ENCODE assay signal across 8 cellular contexts in genomic region chr11:111540114-111540920, GRCh38. TPM values are rescaled to one million over a fixed set of nuclear protein-coding genes. Genes with fewer than 3 reads are reported as not detected.
DNase-seq lines count a peak whose midpoint lies in the region; TF ChIP-seq lines count a peak whose summit lies in the region.

LAYN (plus strand) TSS chr11:111540720; CDS start chr11:111540844, 124 bp downstream.

- H3K4me1 Mint-ChIP-seq in type B pancreatic cell (ENCODE audit: unreplicated experiment) = peaks cover 23% of the 10 kb centered on the region

- no peaks in the 10 kb centered on the region for H3K36me3 ChIP-seq in BE2C
- peaks cover 0 to 3% of the 10 kb centered on the region in 2 donors for H3K36me3 ChIP-seq in muscle layer of duodenum (ENCODE audit: control insufficient read depth in 1 of 2, insufficient read depth in 2 of 2, low read length in 2 of 2)

- peaks cover 4% of the 10 kb centered on the region for H3K36me3 Mint-ChIP-seq in type B pancreatic cell

- peak within 1 kb of the TSS; percentile 92 for H3K27ac Mint-ChIP-seq in type B pancreatic cell

- H3K27me3 Mint-ChIP-seq in type B pancreatic cell = peaks cover 70% of the 10 kb centered on the region

- H3K4me3 ChIP-seq in BE2C (ENCODE audit: low read depth, low read length) (peak within 1 kb of the TSS; percentile 47), muscle layer of duodenum (ENCODE audit: low read depth in 1 of 2, low read length in 2 of 2) (peak within 1 kb of the TSS; percentile 50 to 78)

- DNase-seq in BE2C = peak; percentile 76
- peak; percentile 27 for DNase-seq in KBM-7
- DNase-seq in activated CD8-positive, alpha-beta memory T cell treated with anti-CD3 and anti-CD28 coated beads, Interleukin-2, amount 50 U/mL, for 4 hours = peak; percentile 68
- peak; percentile 68 for DNase-seq in fibroblast of gingiva (ENCODE audit: low read depth)
- no peak for DNase-seq in type B pancreatic cell (ENCODE audit: extremely low spot score, unreplicated experiment)
- no peak for DNase-seq in DMS153 treated with DMSO at 0.1 percent for 48 hours (lab: John Stamatoyannopoulos, UW; ENCODE audit: unreplicated experiment)
- no peak for DNase-seq in HT-29 (ENCODE audit: low spot score)

- H3K9me3 ChIP-seq in BE2C (no peaks in the 10 kb centered on the region; the same call in 1 of the 2 replicates), muscle layer of duodenum (ENCODE audit: control insufficient read depth in 1 of 2, low read length in 2 of 2) (peaks cover 0 to 3% of the 10 kb centered on the region in 2 donors)

- peaks cover 40% of the 10 kb centered on the region for H3K27me3 ChIP-seq in BE2C
- peaks cover 9% of the 10 kb centered on the region for H3K27me3 ChIP-seq in muscle layer of duodenum (ENCODE audit: low read depth, low read length)

- H3K27ac ChIP-seq in muscle layer of duodenum (ENCODE audit: low read length) = peak within 1 kb of the TSS; percentile 19

- TF ChIP-seq CTCF in BE2C (IDR thresholded peaks at IDR 0.05; ENCODE audit: low read depth, low read length) (no peak), type B pancreatic cell (conservative IDR thresholded peaks at IDR 0.05) (peak; percentile 29)

- H3K9me3 Mint-ChIP-seq in type B pancreatic cell = peaks cover 4% of the 10 kb centered on the region

- in situ Hi-C loops in KBM-7 (cut with MboI; ENCODE audit: low pct_unique_long_range_greater_than_20kb, low sequenced_read_pairs) = no loop called here

- H3K4me1 ChIP-seq in BE2C (no peaks in the 10 kb centered on the region), muscle layer of duodenum (ENCODE audit: control insufficient read depth in 1 of 2, insufficient read depth in 2 of 2, low read length in 2 of 2) (peaks cover 0 to 19% of the 10 kb centered on the region in 2 donors)

- peak within 1 kb of the TSS; percentile 94 for H3K4me3 Mint-ChIP-seq in type B pancreatic cell

RNA-seq across cellular contexts. Expression of gene LAYN, which starts in this region (rescaled TPM):
- polyA plus RNA-seq in BE2C (2012; ENCODE audit: insufficient read depth, insufficient read length, low read depth) = 0.65 TPM
- total RNA-seq in type B pancreatic cell (ENCODE audit: low replicate concordance) = 9.2 and 17.9 TPM in 2 replicates
- not detected in 2 replicates for total RNA-seq in HT-29 (2014; rRNA removed; shearing (Covaris generic))

Comparison
In these comparisons a context has a peak if more than half of its experiments do, and no peak if none do; other contexts are left out.
1. RNA of gene LAYN (total RNA-seq): 9.2 to 17.9 TPM in type B pancreatic cell; not detected in HT-29; every median in the first group is over 10 times any median in the second.
2. DNase-seq: peak in BE2C (single experiment), KBM-7 (single experiment), activated CD8-positive, alpha-beta memory T cell treated with anti-CD3 and anti-CD28 coated beads, Interleukin-2, amount 50 U/mL, for 4 hours (single experiment) and fibroblast of gingiva (single experiment); none in type B pancreatic cell (single experiment), DMS153 treated with DMSO at 0.1 percent for 48 hours (single experiment) and HT-29 (single experiment).